8 cellular contexts compared by ENCODE assay signal in the genomic region with DNA sequence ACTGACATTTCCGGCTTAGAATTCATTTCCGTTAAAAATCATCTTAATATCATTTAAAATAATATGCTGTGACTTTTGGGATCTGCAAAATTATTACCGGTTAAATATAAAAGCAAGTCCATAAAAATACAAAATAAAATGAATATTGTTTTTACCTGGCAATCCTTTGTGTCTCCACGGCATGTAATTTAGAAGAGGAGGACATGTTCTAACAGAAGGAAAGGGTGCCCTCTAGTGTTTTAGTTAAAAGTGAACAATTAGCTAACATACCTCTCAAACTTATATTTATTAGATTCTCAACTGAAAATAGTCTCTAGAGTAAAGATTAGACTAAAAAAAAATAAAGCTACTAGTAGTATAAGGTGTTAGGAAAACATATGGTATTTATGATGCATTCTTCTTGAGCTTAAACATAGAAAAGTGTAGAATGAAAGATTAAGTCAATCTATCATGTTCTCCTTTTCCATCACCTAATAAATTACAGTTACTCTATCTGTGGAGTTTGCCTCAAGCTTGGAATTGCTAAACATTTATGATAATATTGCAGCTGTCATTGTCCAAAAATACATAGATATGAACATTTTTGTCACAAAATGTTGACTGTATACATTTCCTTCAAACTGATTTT.
DNase-seq lines count a peak whose midpoint lies in the region; TF ChIP-seq lines count a peak whose summit lies in the region.

No MANE protein-coding gene starts in this region.

- peak; percentile 80 for TF ChIP-seq CTCF in HFFc6 (IDR thresholded peaks at IDR 0.05)
- peak in 5 of 6 experiments; percentile 6 to 54 (median 42) for TF ChIP-seq CTCF in thyroid gland (IDR thresholded peaks at IDR 0.05)

- 29 to 30% methylated on average over 4 of the region's 4 CpGs for WGBS in thyroid gland, 2 donors

- no peak overlapping the region for H3K4me3 Mint-ChIP-seq in HFFc6

- no peaks in the 10 kb centered on the region for H3K36me3 ChIP-seq in thyroid gland

- no peak overlapping the region for H3K4me3 ChIP-seq in thyroid gland (replicated peaks in 1 of 3)

- peaks cover 6% of the 10 kb centered on the region for H3K9me3 Mint-ChIP-seq in HFFc6

- TF ChIP-seq POLR2A in thyroid gland (IDR thresholded peaks at IDR 0.05) = no peak

- H3K27me3 ChIP-seq in thyroid gland = no peaks in the 10 kb centered on the region

- intact Hi-C loops in thyroid gland (cut with DNase I) = no loop called here

- no peak overlapping the region for H3K27ac ChIP-seq in thyroid gland

- peak; percentile 35 for DNase-seq in EH (ENCODE audit: low read depth)
- peak; percentile 30 for DNase-seq in HFFc6
- peak; percentile 50 for DNase-seq in NCI-H146 (lab: John Stamatoyannopoulos, UW)
- DNase-seq in amniotic epithelial cell (ENCODE audit: low read depth) = peak; percentile 43
- DNase-seq in hepatic stellate cell (ENCODE audit: low spot score) = peak; percentile 9
- no peak for DNase-seq in thyroid gland
- DNase-seq in activated CD8-positive, alpha-beta memory T cell treated with anti-CD3 and anti-CD28 coated beads for 24 hours = no peak
- no peak for DNase-seq in T1000 (lab: John Stamatoyannopoulos, UW)

- H3K4me1 Mint-ChIP-seq in HFFc6 (ENCODE audit: low read depth) = no peaks in the 10 kb centered on the region

- no peaks in the 10 kb centered on the region for H3K27me3 Mint-ChIP-seq in HFFc6 (ENCODE audit: insufficient read depth)

- H3K9me3 ChIP-seq in thyroid gland = no peaks in the 10 kb centered on the region

- no peaks in the 10 kb centered on the region for H3K4me1 ChIP-seq in thyroid gland

- no peaks in the 10 kb centered on the region for H3K36me3 Mint-ChIP-seq in HFFc6 (ENCODE audit: low read depth)

- no peak overlapping the region for H3K27ac Mint-ChIP-seq in HFFc6

Comparison
In these comparisons a context has a peak if more than half of its experiments do, and no peak if none do; other contexts are left out.
1. DNase-seq: peak in EH (single experiment), HFFc6 (single experiment), NCI-H146 (single experiment), amniotic epithelial cell (single experiment) and hepatic stellate cell (single experiment); none in thyroid gland (0 of 2), activated CD8-positive, alpha-beta memory T cell treated with anti-CD3 and anti-CD28 coated beads for 24 hours (single experiment) and T1000 (single experiment).